8 cellular contexts compared by ENCODE assay signal in the genomic region with DNA sequence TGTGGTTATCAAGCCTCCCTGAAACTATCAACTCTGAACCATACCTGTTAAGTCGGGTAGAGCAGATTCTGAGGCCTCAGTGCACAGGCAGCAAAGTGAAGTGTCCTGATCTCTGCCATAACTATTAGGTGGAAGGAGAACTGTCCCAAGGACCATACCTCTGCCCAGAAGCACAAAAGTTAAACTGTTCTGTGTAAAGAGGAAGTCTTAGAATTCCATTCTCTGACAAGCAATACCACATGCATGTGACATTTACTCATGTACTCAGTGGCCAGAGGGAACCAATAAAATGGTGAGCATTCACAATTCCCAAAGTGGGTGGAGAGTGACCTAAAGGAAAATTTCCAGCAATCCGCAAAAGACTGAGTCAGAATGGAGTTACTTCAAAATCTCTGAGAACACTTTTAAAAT.
A peak's percentile ranks its signal among the peaks of the same experiment; 100 is the strongest.
DNase-seq lines count a peak whose midpoint lies in the region; TF ChIP-seq lines count a peak whose summit lies in the region.

No MANE protein-coding gene starts in this region.

- no peak overlapping the region for H2BK15ac ChIP-seq in neuronal stem cell (ENCODE audit: low read length)

- H3K4ac ChIP-seq in neuronal stem cell (ENCODE audit: low read length), result no peak overlapping the region

- peak in 1 of 2 donors; percentile 29 for TF ChIP-seq POLR2A in sigmoid colon (IDR thresholded peaks at IDR 0.05)

- intact Hi-C loops in sigmoid colon (cut with DNase I), result no loop called here
- intact Hi-C loops in posterior cingulate gyrus (cut with DNase I), result no loop called here

- H3K4me2 ChIP-seq in neuronal stem cell (ENCODE audit: insufficient read depth, low read length, poor library complexity, severe bottlenecking), result no peak overlapping the region

- TF ChIP-seq EP300 in sigmoid colon (IDR thresholded peaks at IDR 0.05), result peak in 1 of 4 donors; percentile 69

- no peak overlapping the region for H3K18ac ChIP-seq in neuronal stem cell (ENCODE audit: low read length)

- WGBS in sigmoid colon, 2 donors, result 72 to 88% methylated on average over 2 of the region's 2 CpGs
- no CpG with 5 or more reads among the region's 2 CpGs for WGBS in neuronal stem cell (ENCODE audit: extremely low coverage in 2 of 2, insufficient read length in 2 of 2, insufficient replicate concordance in 1 of 2), 2 donors

- H3K36me3 ChIP-seq in HEK293 (ENCODE audit: control insufficient read depth in 2 of 2, insufficient read depth in 1 of 2, low read length in 2 of 2), result no peaks in the 10 kb centered on the region
- no peaks in the 10 kb centered on the region for H3K36me3 ChIP-seq in sigmoid colon
- H3K36me3 ChIP-seq in neuronal stem cell (replicated peaks in 1 of 2; ENCODE audit: control insufficient read depth in 2 of 2, insufficient read depth in 2 of 2, low read length in 2 of 2), result no peaks in the 10 kb centered on the region

- H3K27ac ChIP-seq in HEK293 (ENCODE audit: extremely low read depth, low read depth, low read length), result no peak overlapping the region
- peak overlapping the region; percentile 51 to 74 (median 70) for H3K27ac ChIP-seq in sigmoid colon
- no peak overlapping the region for H3K27ac ChIP-seq in neuronal stem cell (replicated peaks; ENCODE audit: low read length)

- H3K9ac ChIP-seq in neuronal stem cell (ENCODE audit: low read depth, low read length, poor library complexity), result no peak overlapping the region

- no peak for TF ChIP-seq CTCF in HEK293 (tag by site-specific recombination; IDR thresholded peaks at IDR 0.05)
- TF ChIP-seq CTCF in sigmoid colon (IDR thresholded peaks at IDR 0.05), result no peak

- DNase-seq in SW 1271 (lab: John Stamatoyannopoulos, UW), result peak; percentile 89 to 92
- peak; percentile 99 for DNase-seq in fibroblast of peridontal ligament (ENCODE audit: extremely low read depth)
- DNase-seq in sigmoid colon, result no peak
- DNase-seq in midbrain (lab: John Stamatoyannopoulos, UW), result no peak
- DNase-seq in neuronal stem cell (ENCODE audit: low spot score), result no peak
- DNase-seq in posterior cingulate gyrus, result no peak
- DNase-seq in DMS153 treated with DMSO at 0.1 percent for 48 hours (lab: John Stamatoyannopoulos, UW; ENCODE audit: unreplicated experiment), result no peak

- no peak overlapping the region for H2BK120ac ChIP-seq in neuronal stem cell (ENCODE audit: low read depth, low read length)

- no peak overlapping the region for H4K8ac ChIP-seq in neuronal stem cell (ENCODE audit: low read depth, low read length)

- POLR2A ChIA-PET in HEK293 (lab: Yijun Ruan, JAX), result no interaction called here

- no peak overlapping the region for H3K23ac ChIP-seq in neuronal stem cell (ENCODE audit: low read depth, low read length, poor library complexity)

- no peak overlapping the region for H4K91ac ChIP-seq in neuronal stem cell (ENCODE audit: low read depth, low read length, poor library complexity)

- no peak overlapping the region for H2BK5ac ChIP-seq in neuronal stem cell (ENCODE audit: low read length)

- H3K4me3 ChIP-seq in HEK293 (ENCODE audit: low read depth, low read length) (peak overlapping the region; percentile 10; the same call in 1 of the 2 replicates), sigmoid colon (peak overlapping the region in 3 of 4 donors; percentile 13 to 26 (median 23)), neuronal stem cell (ENCODE audit: low read length in 2 of 2) (no peak overlapping the region)

- CTCF ChIA-PET in HEK293 (lab: Yijun Ruan, JAX), result interaction anchor here (0.6 kb wide), 1 partner anchor 845 kb away, joined by 6 read pairs; no protein-coding TSS in a partner anchor

- H3K4me1 ChIP-seq in HEK293 (ENCODE audit: control insufficient read depth, insufficient read depth, low read length), result peaks cover 5% of the 10 kb centered on the region; the same call in 1 of the 2 replicates
- H3K4me1 ChIP-seq in sigmoid colon, result peaks cover 0 to 54% (median 33%) of the 10 kb centered on the region in 4 donors
- H3K4me1 ChIP-seq in neuronal stem cell (ENCODE audit: control insufficient read depth in 2 of 2, insufficient read depth in 1 of 2, low read depth in 1 of 2, low read length in 2 of 2), result peaks cover 5 to 13% of the 10 kb centered on the region in 2 donors

- H3K14ac ChIP-seq in neuronal stem cell (ENCODE audit: low read length), result no peak overlapping the region

- H3K79me1 ChIP-seq in neuronal stem cell (ENCODE audit: low read depth, low read length), result peaks cover 1% of the 10 kb centered on the region

- H2AFZ ChIP-seq in neuronal stem cell (ENCODE audit: low read length), result no peak overlapping the region

- H3K9me3 ChIP-seq in HEK293 (ENCODE audit: control insufficient read depth, insufficient read depth, low read depth, low read length), result no peaks in the 10 kb centered on the region
- no peaks in the 10 kb centered on the region for H3K9me3 ChIP-seq in sigmoid colon
- H3K9me3 ChIP-seq in neuronal stem cell (replicated peaks in 1 of 2; ENCODE audit: control insufficient read depth in 2 of 2, insufficient read depth in 1 of 2, low read depth in 1 of 2, low read length in 2 of 2), result peaks cover 5 to 20% of the 10 kb centered on the region in 2 donors

- H2BK12ac ChIP-seq in neuronal stem cell (ENCODE audit: low read length), result no peak overlapping the region

- H2AK5ac ChIP-seq in neuronal stem cell (ENCODE audit: low read depth, low read length), result no peak overlapping the region

- H3K27me3 ChIP-seq in sigmoid colon (no peaks in the 10 kb centered on the region), neuronal stem cell (ENCODE audit: control insufficient read depth in 3 of 3, insufficient read depth in 3 of 3, low read depth in 1 of 3, low read length in 3 of 3) (no peaks in the 10 kb centered on the region)

TF ChIP-seq in HEK293, 187 proteins besides CTCF, POLR2A, EP300 and RAD21 (continues in another document):
- no peak for TF ChIP-seq ZNF366 (tag by site-specific recombination; conservative IDR thresholded peaks at IDR 0.05)
- TF ChIP-seq BCL11A (tag by site-specific recombination; IDR thresholded peaks at IDR 0.05; ENCODE audit: low read depth), result no peak
- TF ChIP-seq GFI1B (tag by site-specific recombination; IDR thresholded peaks at IDR 0.05), result no peak
- TF ChIP-seq, protein P1, sequence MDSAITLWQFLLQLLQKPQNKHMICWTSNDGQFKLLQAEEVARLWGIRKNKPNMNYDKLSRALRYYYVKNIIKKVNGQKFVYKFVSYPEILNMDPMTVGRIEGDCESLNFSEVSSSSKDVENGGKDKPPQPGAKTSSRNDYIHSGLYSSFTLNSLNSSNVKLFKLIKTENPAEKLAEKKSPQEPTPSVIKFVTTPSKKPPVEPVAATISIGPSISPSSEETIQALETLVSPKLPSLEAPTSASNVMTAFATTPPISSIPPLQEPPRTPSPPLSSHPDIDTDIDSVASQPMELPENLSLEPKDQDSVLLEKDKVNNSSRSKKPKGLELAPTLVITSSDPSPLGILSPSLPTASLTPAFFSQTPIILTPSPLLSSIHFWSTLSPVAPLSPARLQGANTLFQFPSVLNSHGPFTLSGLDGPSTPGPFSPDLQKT (IDR thresholded peaks at IDR 0.05; ENCODE audit: borderline replicate concordance, low read depth, low read length), result no peak
- no peak for TF ChIP-seq YY2 (tag by site-specific recombination; IDR thresholded peaks at IDR 0.05)
- TF ChIP-seq ZNF174 (tag by site-specific recombination; IDR thresholded peaks at IDR 0.05), result no peak
- TF ChIP-seq, protein P2, sequence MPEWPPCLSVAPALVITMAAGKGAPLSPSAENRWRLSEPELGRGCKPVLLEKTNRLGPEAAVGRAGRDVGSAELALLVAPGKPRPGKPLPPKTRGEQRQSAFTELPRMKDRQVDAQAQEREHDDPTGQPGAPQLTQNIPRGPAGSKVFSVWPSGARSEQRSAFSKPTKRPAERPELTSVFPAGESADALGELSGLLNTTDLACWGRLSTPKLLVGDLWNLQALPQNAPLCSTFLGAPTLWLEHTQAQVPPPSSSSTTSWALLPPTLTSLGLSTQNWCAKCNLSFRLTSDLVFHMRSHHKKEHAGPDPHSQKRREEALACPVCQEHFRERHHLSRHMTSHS (tag by site-specific recombination; IDR thresholded peaks at IDR 0.05), result no peak
- no peak for TF ChIP-seq PRDM6 (tag by site-specific recombination; IDR thresholded peaks at IDR 0.05)
- no peak for TF ChIP-seq ZNF148 (tag by site-specific recombination; IDR thresholded peaks at IDR 0.05; ENCODE audit: borderline replicate concordance)
- TF ChIP-seq ZNF239 (tag by site-specific recombination; IDR thresholded peaks at IDR 0.05), result no peak
- no peak for TF ChIP-seq GLIS1 (tag by site-specific recombination; IDR thresholded peaks at IDR 0.05)
- no peak for TF ChIP-seq ZNF624 (tag by site-specific recombination; IDR thresholded peaks at IDR 0.05)
- TF ChIP-seq ZIC2 (tag by site-specific recombination; IDR thresholded peaks at IDR 0.05), result no peak

Comparison
In these comparisons a context has a peak if more than half of its experiments do, and no peak if none do; other contexts are left out.
1. H3K27ac ChIP-seq: peak in sigmoid colon (4 of 4); none in HEK293 (single experiment) and neuronal stem cell (single experiment).
2. H3K4me3 ChIP-seq: peak in HEK293 (single experiment) and sigmoid colon (3 of 4); none in neuronal stem cell (0 of 2).
3. DNase-seq: peak in SW 1271 (2 of 2) and fibroblast of peridontal ligament (single experiment); none in sigmoid colon (single experiment), midbrain (single experiment), neuronal stem cell (single experiment), posterior cingulate gyrus (0 of 10) and DMS153 treated with DMSO at 0.1 percent for 48 hours (single experiment).